ENCODE assay signal across 9 cellular contexts in the genomic region with DNA sequence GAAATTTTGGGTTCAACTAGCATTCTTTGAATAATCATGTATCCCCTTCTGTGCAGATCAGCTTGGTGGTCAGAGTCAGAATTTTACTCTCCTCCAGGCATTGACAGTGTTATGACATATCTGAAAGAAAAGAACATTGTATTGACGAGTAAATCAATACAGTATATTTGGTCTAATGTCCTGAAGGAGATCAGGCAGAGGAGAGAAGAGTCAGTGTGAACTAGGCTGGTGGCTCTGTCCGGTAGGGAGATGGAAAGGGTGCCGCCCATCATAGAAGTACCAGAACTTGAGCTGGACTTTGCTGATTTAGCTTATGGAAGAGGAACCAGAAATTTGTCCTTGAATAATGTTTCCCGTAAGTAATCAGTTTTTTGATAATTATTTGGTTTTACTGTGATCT. TPM values are rescaled to one million over a fixed set of nuclear protein-coding genes. Genes with fewer than 3 reads are reported as not detected.
DNase-seq lines count a peak whose midpoint lies in the region; ATAC-seq and TF ChIP-seq lines count a peak whose summit lies in the region.
"Had no signal": no experiment of that assay in that cellular context is flagged by ENCODE, and none has a peak within 500 bp of the region (broad histone marks: within the 10 kb centered on the region; RNA-seq: fewer than 3 reads in every experiment).

A gene (plus strand): TSS at position 301 of the 400 bp plus-strand sequence. CDS start 555 bp downstream, outside the sequence.

- TF ChIP-seq POLR2A in breast epithelium (IDR thresholded peaks at IDR 0.05) = no peak
- no peak for TF ChIP-seq POLR2A in transverse colon (IDR thresholded peaks at IDR 0.05)

- no peak for ATAC-seq in central memory CD8-positive, alpha-beta T cell (replicated peaks; ENCODE audit: extremely low read depth, poor library complexity, severe bottlenecking)
- no peak for ATAC-seq in GM19324 (IDR thresholded peaks at IDR 0.05; ENCODE audit: low FRiP score, unreplicated experiment)

- no peaks in the 10 kb centered on the region for H3K4me1 Mint-ChIP-seq in MCF 10A (ENCODE audit: insufficient read depth, unreplicated experiment)
- H3K4me1 Mint-ChIP-seq in central memory CD8-positive, alpha-beta T cell = peaks cover 10% of the 10 kb centered on the region

- CTCF ChIA-PET in MCF 10A (lab: Yijun Ruan, JAX) = no interaction called here

- no peak within 1 kb of the TSS for H3K27ac Mint-ChIP-seq in MCF 10A (ENCODE audit: low read depth, unreplicated experiment)
- peak within 1 kb of the TSS; percentile 47 for H3K27ac Mint-ChIP-seq in central memory CD8-positive, alpha-beta T cell (ENCODE audit: low read depth)

- H3K36me3 ChIP-seq in breast epithelium (no peaks in the 10 kb centered on the region), mesodermal cell (ENCODE audit: control insufficient read depth, insufficient read depth, low read length) (no peaks in the 10 kb centered on the region), transverse colon (no peaks in the 10 kb centered on the region)

- H3K9me3 Mint-ChIP-seq in MCF 10A (ENCODE audit: unreplicated experiment) = no peaks in the 10 kb centered on the region
- no peaks in the 10 kb centered on the region for H3K9me3 Mint-ChIP-seq in central memory CD8-positive, alpha-beta T cell

- BruUV-seq in MCF 10A (replicated peaks; lab: Mats Ljungman, UMichigan) = no TSS peak

- H3K4me3 Mint-ChIP-seq in MCF 10A (ENCODE audit: unreplicated experiment) = no peak within 1 kb of the TSS
- peak within 1 kb of the TSS; percentile 75 for H3K4me3 Mint-ChIP-seq in central memory CD8-positive, alpha-beta T cell

- no peaks in the 10 kb centered on the region for H3K27me3 Mint-ChIP-seq in MCF 10A (ENCODE audit: insufficient read depth, unreplicated experiment)
- peaks cover 36% of the 10 kb centered on the region for H3K27me3 Mint-ChIP-seq in central memory CD8-positive, alpha-beta T cell

- no peak for DNase-seq in breast epithelium (ENCODE audit: low spot score in 2 of 2)
- DNase-seq in MCF 10A (ENCODE audit: unreplicated experiment) = no peak
- DNase-seq in central memory CD8-positive, alpha-beta T cell (ENCODE audit: low spot score in 2 of 2) = no peak
- no peak for DNase-seq in transverse colon
- DNase-seq in islet precursor cell = no peak
- DNase-seq in GM20000 (ENCODE audit: low spot score) = no peak
- DNase-seq: NCI-H1694 treated with DMSO at 0.1 percent for 48 hours had no signal

- H3K9me3 ChIP-seq in breast epithelium (no peaks in the 10 kb centered on the region), mesodermal cell (ENCODE audit: control insufficient read depth, low read length) (no peaks in the 10 kb centered on the region), transverse colon (no peaks in the 10 kb centered on the region)

- TF ChIP-seq CTCF in breast epithelium (IDR thresholded peaks at IDR 0.05) = no peak
- TF ChIP-seq CTCF in MCF 10A (IDR thresholded peaks at IDR 0.05; ENCODE audit: unreplicated experiment) = no peak
- no peak for TF ChIP-seq CTCF in transverse colon (IDR thresholded peaks at IDR 0.05)
- no peak for TF ChIP-seq CTCF in GM20000 (IDR thresholded peaks at IDR 0.05; ENCODE audit: extremely low read depth, missing control alignments)

- H3K36me3 Mint-ChIP-seq in MCF 10A (ENCODE audit: insufficient read depth, unreplicated experiment) = no peaks in the 10 kb centered on the region
- H3K36me3 Mint-ChIP-seq in central memory CD8-positive, alpha-beta T cell (ENCODE audit: insufficient read depth) = peaks cover 2% of the 10 kb centered on the region

- in situ Hi-C loops in transverse colon (cut with MboI; ENCODE audit: low pct_ligation_motif_present in 1 of 4, low pct_unique_long_range_greater_than_20kb in 1 of 4, low sequenced_read_pairs in 3 of 4) = no loop called here

- intact Hi-C loops in breast epithelium (cut with DNase I; ENCODE audit: low total_unique reads) (no loop called here), MCF 10A (cut with micrococcal nuclease) (no loop called here), transverse colon (cut with DNase I; ENCODE audit: low total_unique reads) (no loop called here)

- TF ChIP-seq EP300 in transverse colon (IDR thresholded peaks at IDR 0.05; ENCODE audit: low read depth) = no peak

- POLR2A ChIA-PET in MCF 10A (lab: Yijun Ruan, JAX) = no interaction called here

- 97 to 98% methylated on average over 4 of the region's 4 CpGs for WGBS in mesodermal cell (ENCODE audit: insufficient coverage in 2 of 2), 2 experiments
- 83 to 88% methylated on average over 1 to 4 of the region's 4 CpGs for WGBS in transverse colon (ENCODE audit: low coverage in 1 of 2), 2 donors

- H3K4me1 ChIP-seq in breast epithelium = no peaks in the 10 kb centered on the region
- no peaks in the 10 kb centered on the region for H3K4me1 ChIP-seq in mesodermal cell (ENCODE audit: control insufficient read depth, insufficient read depth, low read length, poor library complexity, severe bottlenecking)
- peaks cover 0 to 17% (median 3%) of the 10 kb centered on the region in 4 donors for H3K4me1 ChIP-seq in transverse colon

- H3K27me3 ChIP-seq in breast epithelium = peaks cover 0 to 7% of the 10 kb centered on the region in 2 donors
- H3K27me3 ChIP-seq in transverse colon = peaks cover 51% of the 10 kb centered on the region

- no peak within 1 kb of the TSS for H3K27ac ChIP-seq in breast epithelium
- H3K27ac ChIP-seq in mesodermal cell (ENCODE audit: low read depth, low read length, severe bottlenecking) = no peak within 1 kb of the TSS
- peak within 1 kb of the TSS; percentile 41 to 54 (median 44) for H3K27ac ChIP-seq in transverse colon

- H3K4me3 ChIP-seq in breast epithelium (peak within 1 kb of the TSS; percentile 33 to 72 (median 53)), mesodermal cell (ENCODE audit: extremely low read depth, insufficient read depth, low read length, poor library complexity, severe bottlenecking) (peak within 1 kb of the TSS; percentile 32), transverse colon (peak within 1 kb of the TSS; percentile 17 to 55 (median 34))

RNA-seq across cellular contexts. Expression of the gene that starts here (rescaled TPM):
- 1 to 10 TPM; 2.3 to 9.1 (median 8.3) TPM for total RNA-seq in breast epithelium
- total RNA-seq in MCF 10A (2022) = not detected in 2 replicates
- not detected for polyA plus RNA-seq in mesodermal cell (2013, experiment 1 of 2)
- not detected for polyA plus RNA-seq in mesodermal cell (2013, experiment 2 of 2)
- 10 to 100 TPM in 1 of 4 donors, 1 to 10 TPM in 2, not detected in 1; 3.3 to 21.7 (median 3.3) TPM for total RNA-seq in transverse colon

Comparison
In these comparisons a context has a peak if more than half of its experiments do, and no peak if none do; other contexts are left out.
1. H3K27ac ChIP-seq: peak in transverse colon (4 of 4); none in breast epithelium (0 of 2) and mesodermal cell (single experiment).
2. Peak in every context shown above with its lines, with median percentiles within 50 percentile points of each other: H3K4me3 ChIP-seq.